In genomic region chr7:123643495-123644428, GRCh38 we compare ENCODE assay signal across 8 cellular contexts. TPM values are rescaled to one million over a fixed set of nuclear protein-coding genes. Genes with fewer than 3 reads are reported as not detected.
A peak's percentile ranks its signal among the peaks of the same experiment; 100 is the strongest.
DNase-seq lines count a peak whose midpoint lies in the region; ATAC-seq and TF ChIP-seq lines count a peak whose summit lies in the region.

No MANE protein-coding gene starts in this region.

- no peak overlapping the region for H3K4me3 Mint-ChIP-seq in activated naive CD8-positive, alpha-beta T cell treated with anti-CD3 and anti-CD28 coated beads for 36 hours

- 32 to 35% methylated on average over 6 of the region's 6 CpGs for WGBS in sigmoid colon, 2 donors

- H3K4me3 ChIP-seq in HUES48 (ENCODE audit: low read depth, low read length) (peak overlapping the region; percentile 27; the same call in 1 of the 2 replicates), PC-9 (peak overlapping the region; percentile 50), sigmoid colon (peak overlapping the region in 3 of 4 donors; percentile 5 to 13 (median 9)), WERI-Rb-1 (ENCODE audit: low read depth, low read length) (no peak overlapping the region)

- no peak overlapping the region for H3K27ac Mint-ChIP-seq in activated naive CD8-positive, alpha-beta T cell treated with anti-CD3 and anti-CD28 coated beads for 36 hours

- H3K27ac ChIP-seq in HUES48 (ENCODE audit: low read depth, low read length) (peak overlapping the region; percentile 92), PC-9 (peak overlapping the region; percentile 42), sigmoid colon (peak overlapping the region in 3 of 4 donors; percentile 16 to 61 (median 22)), WERI-Rb-1 (no peak overlapping the region)

- TF ChIP-seq POLR2A in sigmoid colon (IDR thresholded peaks at IDR 0.05) = no peak

- no peak for TF ChIP-seq CTCF in PC-9 (conservative IDR thresholded peaks at IDR 0.05)
- no peak for TF ChIP-seq CTCF in sigmoid colon (IDR thresholded peaks at IDR 0.05)
- TF ChIP-seq CTCF in WERI-Rb-1 (IDR thresholded peaks at IDR 0.05; ENCODE audit: low read depth, low read length) = no peak

- H3K27me3 ChIP-seq in HUES48 (ENCODE audit: control insufficient read depth, insufficient read depth, low read length) (no peaks in the 10 kb centered on the region), PC-9 (ENCODE audit: insufficient read depth, low read depth) (no peaks in the 10 kb centered on the region), sigmoid colon (no peaks in the 10 kb centered on the region), WERI-Rb-1 (ENCODE audit: insufficient read depth, low read depth, severe bottlenecking) (no peaks in the 10 kb centered on the region)

- no TSS peak for BruUV-seq in PC-9 (replicated peaks; lab: Mats Ljungman, UMichigan)

- ATAC-seq in HG02840 (IDR thresholded peaks at IDR 0.05; ENCODE audit: low FRiP score, unreplicated experiment) = no peak

- peak; percentile 52 to 70 for DNase-seq in PC-9
- DNase-seq in foreskin melanocyte = peak; percentile 68
- DNase-seq in sigmoid colon = no peak
- no peak for DNase-seq in WERI-Rb-1
- DNase-seq in activated naive CD8-positive, alpha-beta T cell treated with anti-CD3 and anti-CD28 coated beads for 36 hours = no peak
- DNase-seq in RPMI8226 = no peak

- no peaks in the 10 kb centered on the region for H3K9me3 Mint-ChIP-seq in activated naive CD8-positive, alpha-beta T cell treated with anti-CD3 and anti-CD28 coated beads for 36 hours

- TF ChIP-seq EP300 in sigmoid colon (IDR thresholded peaks at IDR 0.05) = no peak

- H3K9me3 ChIP-seq in HUES48 (ENCODE audit: control insufficient read depth, insufficient read depth, low read length) (no peaks in the 10 kb centered on the region), PC-9 (ENCODE audit: insufficient read depth, low read depth) (no peaks in the 10 kb centered on the region), sigmoid colon (no peaks in the 10 kb centered on the region), WERI-Rb-1 (ENCODE audit: severe bottlenecking) (no peaks in the 10 kb centered on the region)

- H3K36me3 ChIP-seq in HUES48 (ENCODE audit: control insufficient read depth, insufficient read depth, low read length) = no peaks in the 10 kb centered on the region
- no peaks in the 10 kb centered on the region for H3K36me3 ChIP-seq in PC-9 (ENCODE audit: low read depth)
- no peaks in the 10 kb centered on the region for H3K36me3 ChIP-seq in sigmoid colon
- H3K36me3 ChIP-seq in WERI-Rb-1 = no peaks in the 10 kb centered on the region

- H3K9ac ChIP-seq in HUES48 (ENCODE audit: low read depth, low read length) = peak overlapping the region; percentile 55

- CTCF ChIA-PET in PC-9 (lab: Charles Lee) = no interaction called here

- H3K4me1 ChIP-seq in HUES48 (ENCODE audit: control insufficient read depth, insufficient read depth, low read length) = peaks cover 37% of the 10 kb centered on the region
- H3K4me1 ChIP-seq in PC-9 (replicated peaks; ENCODE audit: insufficient read depth) = peaks cover 26% of the 10 kb centered on the region
- peaks cover 0 to 17% (median 12%) of the 10 kb centered on the region in 4 donors for H3K4me1 ChIP-seq in sigmoid colon

- intact Hi-C loops in PC-9 (cut with micrococcal nuclease; ENCODE audit: unreplicated experiment) (no loop called here), sigmoid colon (cut with DNase I) (no loop called here)

- H3K27me3 Mint-ChIP-seq in activated naive CD8-positive, alpha-beta T cell treated with anti-CD3 and anti-CD28 coated beads for 36 hours = peaks cover 48% of the 10 kb centered on the region

- no peaks in the 10 kb centered on the region for H3K4me1 Mint-ChIP-seq in activated naive CD8-positive, alpha-beta T cell treated with anti-CD3 and anti-CD28 coated beads for 36 hours

- no peaks in the 10 kb centered on the region for H3K79me2 ChIP-seq in PC-9 (ENCODE audit: low read depth)

- POLR2A ChIA-PET in PC-9 (lab: Charles Lee; ENCODE audit: unreplicated experiment) = interaction anchor here (0.6 kb wide), 1 partner anchor 60 kb away, joined by 3 read pairs; no protein-coding TSS in a partner anchor

- H2AFZ ChIP-seq in PC-9 = peak overlapping the region; percentile 28; the same call in 1 of the 2 replicates

- no peaks in the 10 kb centered on the region for H3K36me3 Mint-ChIP-seq in activated naive CD8-positive, alpha-beta T cell treated with anti-CD3 and anti-CD28 coated beads for 36 hours

- no peaks in the 10 kb centered on the region for H4K20me1 ChIP-seq in PC-9 (ENCODE audit: insufficient read depth)

- H3K9me2 ChIP-seq in PC-9 (ENCODE audit: insufficient read depth) = no peaks in the 10 kb centered on the region

- H3F3A ChIP-seq in PC-9 (ENCODE audit: insufficient read depth, low read depth) = peaks cover 10% of the 10 kb centered on the region

- H3K4me2 ChIP-seq in PC-9 = peak overlapping the region; percentile 70

RNA-seq across cellular contexts. Expression of gene LMOD2, which starts 11.9 kb away (rescaled TPM):
- total RNA-seq in PC-9 (2021) = not detected in 2 replicates
- not detected for total RNA-seq in sigmoid colon
- under 1 TPM in 2 of 3 donors, not detected in 1; 0.03 to 0.46 TPM for polyA plus RNA-seq in sigmoid colon
- not detected for total RNA-seq in activated naive CD8-positive, alpha-beta T cell treated with anti-CD3 and anti-CD28 coated beads for 36 hours

RNA-seq across cellular contexts. Expression of gene ASB15, which starts 42.1 kb away (rescaled TPM):
- total RNA-seq in PC-9 (2021) = not detected in 2 replicates
- not detected for total RNA-seq in sigmoid colon
- not detected for polyA plus RNA-seq in sigmoid colon
- not detected for total RNA-seq in activated naive CD8-positive, alpha-beta T cell treated with anti-CD3 and anti-CD28 coated beads for 36 hours

Comparison
In these comparisons a context has a peak if more than half of its experiments do, and no peak if none do; other contexts are left out.
1. DNase-seq: peak in PC-9 (2 of 2) and foreskin melanocyte (single experiment); none in sigmoid colon (single experiment), WERI-Rb-1 (single experiment), activated naive CD8-positive, alpha-beta T cell treated with anti-CD3 and anti-CD28 coated beads for 36 hours (single experiment) and RPMI8226 (single experiment).